Comparison of ENCODE assay signal across 1 cellular context in genomic region chr17:40121191-40121885, GRCh38.
TF ChIP-seq lines count a peak whose summit lies in the region.

No MANE protein-coding gene starts in this region.

TF ChIP-seq in GM12878, 131 proteins besides CTCF, POLR2A, EP300 and RAD21:
- TF ChIP-seq POLR2AphosphoS5 (IDR thresholded peaks at IDR 0.05; ENCODE audit: low read length), result 0 out of 2 replicates have a peak, but pooled peaks have one; percentile 9
- no peak for TF ChIP-seq BRCA1 (IDR thresholded peaks at IDR 0.05; ENCODE audit: low read depth, low read length)
- TF ChIP-seq LARP7 (IDR thresholded peaks at IDR 0.05), result peak; percentile 55; the same call in 1 of the 2 replicates
- TF ChIP-seq TCF3 (IDR thresholded peaks at IDR 0.05; ENCODE audit: borderline replicate concordance, insufficient read depth, low read depth, low read length), result no peak
- TF ChIP-seq PRDM15 (CRISPR knock-in tag; IDR thresholded peaks at IDR 0.05), result no peak
- no peak for TF ChIP-seq BHLHE40 (IDR thresholded peaks at IDR 0.05; ENCODE audit: borderline replicate concordance in 1 of 2, low read depth in 2 of 2, low read length in 1 of 2)
- peak; percentile 53; the same call in 1 of the 2 replicates for TF ChIP-seq IKZF1 (conservative IDR thresholded peaks at IDR 0.05)
- TF ChIP-seq GATAD2B (conservative IDR thresholded peaks at IDR 0.05; ENCODE audit: low read depth), result peak; percentile 22; the same call in 1 of the 2 replicates
- no peak for TF ChIP-seq RAD51 (IDR thresholded peaks at IDR 0.05)
- 0 out of 2 replicates have a peak, but pooled peaks have one; percentile 35 for TF ChIP-seq DPF2 (IDR thresholded peaks at IDR 0.05)
- no peak for TF ChIP-seq CHD4 (IDR thresholded peaks at IDR 0.05)
- TF ChIP-seq IRF3 (IDR thresholded peaks at IDR 0.05), result no peak
- TF ChIP-seq E2F8 (IDR thresholded peaks at IDR 0.05; ENCODE audit: low read depth, partially characterized antibody), result no peak
- TF ChIP-seq USF2 (IDR thresholded peaks at IDR 0.05; ENCODE audit: borderline replicate concordance, low read depth, low read length), result no peak
- TF ChIP-seq BACH1 (IDR thresholded peaks at IDR 0.05; ENCODE audit: borderline replicate concordance), result peak; percentile 34; the same call in 1 of the 2 replicates
- TF ChIP-seq BCLAF1 (IDR thresholded peaks at IDR 0.05), result no peak
- no peak for TF ChIP-seq MYB (IDR thresholded peaks at IDR 0.05; ENCODE audit: borderline replicate concordance, low read depth, low read length)
- TF ChIP-seq IKZF2 (IDR thresholded peaks at IDR 0.05), result peak in 1 of 2 experiments; percentile 12; a peak in 1 of 4 replicates
- no peak for TF ChIP-seq NR2C2 (IDR thresholded peaks at IDR 0.05; ENCODE audit: borderline replicate concordance, control insufficient read depth, insufficient read length, low read depth)
- no peak for TF ChIP-seq NR2F1 (conservative IDR thresholded peaks at IDR 0.05)
- TF ChIP-seq CUX1 (IDR thresholded peaks at IDR 0.05; ENCODE audit: insufficient replicate concordance, low read depth, low read length), result no peak
